ENCODE assay signal across 10 cellular contexts in genomic region chr12:53498235-53498630, GRCh38. TPM values are rescaled to one million over a fixed set of nuclear protein-coding genes. Genes with fewer than 3 reads are reported as not detected.
DNase-seq lines count a peak whose midpoint lies in the region; ATAC-seq, FAIRE-seq and TF ChIP-seq lines count a peak whose summit lies in the region.
"Had no signal": no experiment of that assay in that cellular context is flagged by ENCODE, and none has a peak within 500 bp of the region (broad histone marks: within the 10 kb centered on the region; RNA-seq: fewer than 3 reads in every experiment).

No MANE protein-coding gene starts in this region.

- H3K9ac ChIP-seq in HUES6 (ENCODE audit: low read length): peak overlapping the region; percentile 2

- CTCF ChIA-PET in A673 (lab: Charles Lee): interaction anchor here (0.6 kb wide), 1 partner anchor 445 kb away, joined by 3 read pairs; no protein-coding TSS in a partner anchor
- CTCF ChIA-PET in naive thymus-derived CD4-positive, alpha-beta T cell (lab: Charles Lee): interaction anchor here (0.6 to 1.6 kb wide), 6 partner anchors 11 to 176 kb away, joined by 3 to 7 read pairs (median 3); partner anchors contain the start of gene AAAS

- no peak overlapping the region for H3K27ac ChIP-seq in A673 (ENCODE audit: low read depth, low read length, poor library complexity, severe bottlenecking)
- H3K27ac ChIP-seq in HUES6 (ENCODE audit: low read depth, low read length): no peak overlapping the region
- peak overlapping the region in 1 of 2 donors; percentile 100 for H3K27ac ChIP-seq in breast epithelium
- H3K27ac ChIP-seq in naive thymus-derived CD4-positive, alpha-beta T cell (ENCODE audit: low read depth, low read length): no peak overlapping the region
- H3K27ac ChIP-seq in left lung: no peak overlapping the region

- ATAC-seq in naive thymus-derived CD4-positive, alpha-beta T cell: no peak
- ATAC-seq in left lung: no peak
- no peak for ATAC-seq in HG03439 (IDR thresholded peaks at IDR 0.05; ENCODE audit: unreplicated experiment)
- ATAC-seq in HG03159 (IDR thresholded peaks at IDR 0.05; ENCODE audit: unreplicated experiment): no peak
- ATAC-seq: right cardiac atrium had no signal

- no peaks in the 10 kb centered on the region for H3K27me3 Mint-ChIP-seq in naive thymus-derived CD4-positive, alpha-beta T cell

- TF ChIP-seq CTCF in A673 (conservative IDR thresholded peaks at IDR 0.05; ENCODE audit: low read depth, low read length) (no peak), breast epithelium (IDR thresholded peaks at IDR 0.05) (no peak), left lung (IDR thresholded peaks at IDR 0.05) (no peak)

- peaks cover 0 to 2% (median 0%) of the 10 kb centered on the region in 11 donors for H3K9me3 Mint-ChIP-seq in naive thymus-derived CD4-positive, alpha-beta T cell

- no peak for TF ChIP-seq POLR2A in breast epithelium (IDR thresholded peaks at IDR 0.05)

- no peak for FAIRE-seq in urothelium cell line (lab: Jason Lieb, UNC)

- H3K36me3 ChIP-seq in A673 (ENCODE audit: insufficient read depth, low read length, poor library complexity, severe bottlenecking) (no peaks in the 10 kb centered on the region), HUES6 (ENCODE audit: control insufficient read depth, insufficient read depth, low read length) (peaks cover 4% of the 10 kb centered on the region; the same call in 1 of the 2 replicates), breast epithelium (no peaks in the 10 kb centered on the region), left lung (no peaks in the 10 kb centered on the region)
- peaks cover 0 to under 1% (median 0%) of the 10 kb centered on the region in 3 experiments for H3K36me3 ChIP-seq in naive thymus-derived CD4-positive, alpha-beta T cell (ENCODE audit: control insufficient read depth in 2 of 3, insufficient read depth in 3 of 3, low read length in 3 of 3)

- POLR2A ChIA-PET in A673 (lab: Charles Lee; ENCODE audit: low non-redundant PET): no interaction called here
- POLR2A ChIA-PET in naive thymus-derived CD4-positive, alpha-beta T cell (lab: Charles Lee): interaction anchor here (0.5 to 5.9 kb wide), 8 partner anchors 10 to 777 kb away, joined by 3 to 47 read pairs (median 5); partner anchors contain the start of genes AAAS and PRR13

- peak overlapping the region; percentile 54 for H3K4me3 ChIP-seq in A673 (ENCODE audit: low read depth, low read length, poor library complexity, severe bottlenecking)
- peak overlapping the region; percentile 76 for H3K4me3 ChIP-seq in HUES6 (ENCODE audit: low read depth, low read length)
- H3K4me3 ChIP-seq in breast epithelium: peak overlapping the region; percentile 63 to 70 (median 66)
- peak overlapping the region; percentile 60 for H3K4me3 ChIP-seq in naive thymus-derived CD4-positive, alpha-beta T cell (ENCODE audit: low read length)
- H3K4me3 ChIP-seq in left lung: no peak overlapping the region

- intact Hi-C loops in A673 (cut with micrococcal nuclease; ENCODE audit: unreplicated experiment) (no loop called here), breast epithelium (cut with DNase I; ENCODE audit: low total_unique reads) (no loop called here), left lung (cut with DNase I) (no loop called here)
- intact Hi-C loops in naive thymus-derived CD4-positive, alpha-beta T cell (cut with micrococcal nuclease): no loop called here

- H3K9me3 ChIP-seq in A673 (ENCODE audit: low read depth, low read length, poor library complexity, severe bottlenecking) (no peaks in the 10 kb centered on the region), HUES6 (ENCODE audit: control insufficient read depth, insufficient read depth, low read depth, low read length) (no peaks in the 10 kb centered on the region), breast epithelium (no peaks in the 10 kb centered on the region), left lung (no peaks in the 10 kb centered on the region)
- H3K9me3 ChIP-seq in naive thymus-derived CD4-positive, alpha-beta T cell (ENCODE audit: control insufficient read depth in 2 of 3, low read length in 3 of 3): no peaks in the 10 kb centered on the region

- H3K4me1 ChIP-seq in A673 (ENCODE audit: insufficient read depth, low read length, poor library complexity, severe bottlenecking): peaks cover 37% of the 10 kb centered on the region
- peaks cover 48% of the 10 kb centered on the region for H3K4me1 ChIP-seq in HUES6 (ENCODE audit: control insufficient read depth, insufficient read depth, low read length)
- peaks cover 8 to 15% of the 10 kb centered on the region in 2 donors for H3K4me1 ChIP-seq in breast epithelium
- H3K4me1 ChIP-seq in naive thymus-derived CD4-positive, alpha-beta T cell (ENCODE audit: control insufficient read depth in 2 of 2, insufficient read depth in 2 of 2, low read length in 2 of 2): peaks cover 37 to 38% of the 10 kb centered on the region in 2 donors
- H3K4me1 ChIP-seq in left lung: peaks cover 38 to 65% of the 10 kb centered on the region in 2 donors

- H3K4me3 Mint-ChIP-seq in naive thymus-derived CD4-positive, alpha-beta T cell: peak overlapping the region; percentile 73 to 96 (median 88)

- DNase-seq in A673 (ENCODE audit: low spot score) (no peak), breast epithelium (ENCODE audit: low spot score in 2 of 2) (no peak), left lung (no peak), urothelium cell line (ENCODE audit: low spot score) (no peak)
- DNase-seq in naive thymus-derived CD4-positive, alpha-beta T cell: no peak
- DNase-seq: activated CD8-positive, alpha-beta memory T cell treated with anti-CD3 and anti-CD28 coated beads for 24 hours; right cardiac atrium had no signal

- H3K27me3 ChIP-seq in A673 (replicated peaks; ENCODE audit: insufficient read depth, low read depth, low read length, poor library complexity) (no peaks in the 10 kb centered on the region), HUES6 (ENCODE audit: control insufficient read depth, insufficient read depth, low read length) (no peaks in the 10 kb centered on the region), breast epithelium (no peaks in the 10 kb centered on the region), left lung (no peaks in the 10 kb centered on the region)
- no peaks in the 10 kb centered on the region for H3K27me3 ChIP-seq in naive thymus-derived CD4-positive, alpha-beta T cell (ENCODE audit: control insufficient read depth in 2 of 2, insufficient read depth in 2 of 2, low read length in 2 of 2)

- peak overlapping the region; percentile 73 to 99 (median 91) for H3K27ac Mint-ChIP-seq in naive thymus-derived CD4-positive, alpha-beta T cell

- BruUV-seq in A673 (replicated peaks; lab: Mats Ljungman, UMichigan): no TSS peak

- peaks cover 27 to 70% (median 58%) of the 10 kb centered on the region in 7 donors for H3K4me1 Mint-ChIP-seq in naive thymus-derived CD4-positive, alpha-beta T cell

- peaks cover 0 to 5% (median 0%) of the 10 kb centered on the region in 5 donors for H3K36me3 Mint-ChIP-seq in naive thymus-derived CD4-positive, alpha-beta T cell

RNA-seq across cellular contexts. Expression of gene MAP3K12, which starts 1.0 kb away (rescaled TPM):
- 11.6 and 15.9 TPM in 2 replicates for total RNA-seq in A673 (2021)
- 10 to 100 TPM; 16.4 to 28.8 (median 24.6) TPM for total RNA-seq in breast epithelium
- 10 to 100 TPM; 21.8 to 29.7 (median 23.0) TPM for total RNA-seq in naive thymus-derived CD4-positive, alpha-beta T cell
- 1 to 10 TPM; 4.9 to 6.6 TPM for polyA plus RNA-seq in naive thymus-derived CD4-positive, alpha-beta T cell
- 10 to 100 TPM; 19.9 to 24.2 TPM for total RNA-seq in left lung

RNA-seq across cellular contexts. Expression of gene TARBP2, which starts 2.9 kb away (rescaled TPM):
- total RNA-seq in A673 (2021) (62.4 and 70.9 TPM in 2 replicates), breast epithelium (10 to 100 TPM; 24.8 to 45.1 (median 37.0) TPM), left lung (10 to 100 TPM; 35.6 to 39.9 TPM)
- total RNA-seq in naive thymus-derived CD4-positive, alpha-beta T cell: 10 to 100 TPM; 25.1 to 45.2 (median 40.7) TPM
- polyA plus RNA-seq in naive thymus-derived CD4-positive, alpha-beta T cell: 10 to 100 TPM; 30.9 to 34.2 TPM

RNA-seq across cellular contexts. Expression of gene NPFF, which starts 9.1 kb away (rescaled TPM):
- not detected in 2 replicates for total RNA-seq in A673 (2021)
- under 1 TPM in 1 of 3 donors, not detected in 2; 0.98 TPM for total RNA-seq in breast epithelium
- not detected for total RNA-seq in naive thymus-derived CD4-positive, alpha-beta T cell
- not detected for polyA plus RNA-seq in naive thymus-derived CD4-positive, alpha-beta T cell
- total RNA-seq in left lung: not detected
- total RNA-seq: right cardiac atrium had no signal
- polyA plus RNA-seq: right cardiac atrium had no signal

RNA-seq across cellular contexts. Expression of gene PCBP2, which starts 46.3 kb away (rescaled TPM):
- total RNA-seq in A673 (2021): 1,194 and 1,215 TPM in 2 replicates
- total RNA-seq in breast epithelium: 100 to 1,000 TPM; 512 to 722 (median 529) TPM
- 1,000 to 10,000 TPM in 2 of 5 experiments, 100 to 1,000 TPM in 3; 737 to 1,110 (median 928) TPM for total RNA-seq in naive thymus-derived CD4-positive, alpha-beta T cell
- 100 to 1,000 TPM; 148 to 158 TPM for polyA plus RNA-seq in naive thymus-derived CD4-positive, alpha-beta T cell
- 100 to 1,000 TPM; 634 to 679 TPM for total RNA-seq in left lung

RNA-seq across cellular contexts. Expression of gene PRR13, which starts 56.7 kb away (rescaled TPM):
- 155 and 180 TPM in 2 replicates for total RNA-seq in A673 (2021)
- total RNA-seq in breast epithelium: 10 to 100 TPM; 57.1 to 65.1 (median 61.0) TPM
- 100 to 1,000 TPM; 147 to 215 (median 201) TPM for total RNA-seq in naive thymus-derived CD4-positive, alpha-beta T cell
- 100 to 1,000 TPM; 493 to 529 TPM for polyA plus RNA-seq in naive thymus-derived CD4-positive, alpha-beta T cell
- total RNA-seq in left lung: 100 to 1,000 TPM; 146 to 155 TPM

Comparison
In these comparisons a context has a peak if more than half of its experiments do, and no peak if none do; other contexts are left out.
1. H3K4me3 ChIP-seq: peak in A673 (single experiment), HUES6 (single experiment), breast epithelium (3 of 3) and naive thymus-derived CD4-positive, alpha-beta T cell (single experiment); none in left lung (0 of 2).